ENCODE assay signal across 1 cellular context in genomic region chr7:151807876-151808275, GRCh38.
TF ChIP-seq lines count a peak whose summit lies in the region.

No MANE protein-coding gene starts in this region.

TF ChIP-seq in HCT116, 20 proteins besides CTCF, POLR2A, EP300 and RAD21 (continued from another document):
- no peak for TF ChIP-seq REST (IDR thresholded peaks at IDR 0.05; ENCODE audit: low read depth)
- TF ChIP-seq YY1 (IDR thresholded peaks at IDR 0.05; ENCODE audit: extremely low read depth, insufficient replicate concordance, low read depth, low read length): no peak
